11 cellular contexts compared by ENCODE assay signal in the genomic region with DNA sequence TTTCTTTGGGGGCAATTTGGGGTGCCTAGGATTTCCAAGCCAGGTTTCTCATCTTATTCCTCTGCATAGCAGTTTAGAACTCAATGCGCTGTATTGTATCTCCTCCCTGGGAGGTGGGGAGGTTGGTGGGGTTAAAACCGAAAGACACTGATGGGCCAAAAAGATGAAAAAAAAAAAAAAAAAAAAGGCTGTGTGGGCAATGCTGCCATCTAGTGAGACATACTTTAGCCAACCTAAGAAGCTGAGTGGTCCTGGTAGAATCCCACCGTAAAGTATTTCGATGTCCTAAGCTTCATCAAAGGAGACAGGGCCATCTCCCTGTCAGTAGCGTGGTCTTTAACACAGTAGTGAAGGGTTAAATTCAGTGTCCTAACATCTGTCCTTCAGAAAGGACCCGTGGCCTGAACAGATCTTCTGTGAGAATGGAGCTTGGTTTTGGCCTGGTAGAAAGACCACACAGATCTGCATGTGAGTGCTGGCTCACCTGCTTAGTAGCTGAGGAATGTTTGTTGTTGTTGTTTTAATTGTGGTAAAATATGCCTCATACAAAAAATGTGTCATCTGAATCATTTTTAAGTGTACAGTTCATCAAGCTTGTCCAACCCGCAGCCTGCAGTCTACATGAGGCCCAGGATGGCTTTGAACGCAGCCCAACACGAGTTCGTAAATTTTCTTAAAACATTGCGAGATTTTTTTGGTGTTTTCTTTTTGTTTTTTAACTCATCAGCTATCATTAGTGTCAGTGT.
DNase-seq lines count a peak whose midpoint lies in the region; ATAC-seq, FAIRE-seq and TF ChIP-seq lines count a peak whose summit lies in the region.
"Had no signal": no experiment of that assay in that cellular context is flagged by ENCODE, and none has a peak within 500 bp of the region (broad histone marks: within the 10 kb centered on the region; RNA-seq: fewer than 3 reads in every experiment).

No MANE protein-coding gene starts in this region.

- H3K4me1 ChIP-seq in astrocyte (ENCODE audit: insufficient read depth, low read length) (no peaks in the 10 kb centered on the region), MM.1S (ENCODE audit: low read length) (no peaks in the 10 kb centered on the region)

- H3K79me2 ChIP-seq in astrocyte (ENCODE audit: insufficient read depth, low read length) (no peaks in the 10 kb centered on the region), MM.1S (ENCODE audit: low read length) (no peaks in the 10 kb centered on the region)

- no peak overlapping the region for H3K4me2 ChIP-seq in astrocyte (ENCODE audit: low read length)
- no peak overlapping the region for H3K4me2 ChIP-seq in MM.1S (ENCODE audit: low read depth, low read length)

- no peaks in the 10 kb centered on the region for H3F3A ChIP-seq in MM.1S (ENCODE audit: insufficient read depth, low read length)

- CTCF ChIA-PET in HEK293T (lab: Yijun Ruan, JAX), result interaction anchor here (0.6 to 1.2 kb wide), 5 partner anchors 30 to 620 kb away, joined by 3 to 7 read pairs (median 5); no protein-coding TSS in a partner anchor

- H3K9me3 ChIP-seq in astrocyte (ENCODE audit: insufficient read depth, low read depth, low read length), result no peaks in the 10 kb centered on the region
- no peaks in the 10 kb centered on the region for H3K9me3 ChIP-seq in MM.1S (replicated peaks; ENCODE audit: insufficient read depth, low read length)
- H3K9me3 ChIP-seq: SJSA1 had no signal

- no peak overlapping the region for H3K27ac ChIP-seq in astrocyte (ENCODE audit: low read depth, low read length)
- H3K27ac ChIP-seq in MM.1S (ENCODE audit: low read length), result no peak overlapping the region
- H3K27ac ChIP-seq: SJSA1 had no signal

- ATAC-seq in GM21825 (IDR thresholded peaks at IDR 0.05; ENCODE audit: unreplicated experiment) (no peak), HG03378 (IDR thresholded peaks at IDR 0.05; ENCODE audit: unreplicated experiment) (no peak)

- no peaks in the 10 kb centered on the region for H3K27me3 ChIP-seq in astrocyte (ENCODE audit: insufficient read depth, low read length)
- no peaks in the 10 kb centered on the region for H3K27me3 ChIP-seq in MM.1S (replicated peaks; ENCODE audit: insufficient read depth, low read length)
- H3K27me3 ChIP-seq: SJSA1 had no signal

- no peaks in the 10 kb centered on the region for H3K9me2 ChIP-seq in MM.1S (replicated peaks; ENCODE audit: insufficient read depth, low read length)

- no peak overlapping the region for H3K4me3 ChIP-seq in astrocyte (ENCODE audit: insufficient read depth, low read depth, low read length)
- H3K4me3 ChIP-seq in MM.1S (ENCODE audit: low read length), result no peak overlapping the region
- H3K4me3 ChIP-seq: SJSA1 had no signal

- no peak overlapping the region for H3K9ac ChIP-seq in astrocyte (ENCODE audit: low read length)
- no peak overlapping the region for H3K9ac ChIP-seq in MM.1S (ENCODE audit: low read length)

- no peaks in the 10 kb centered on the region for H3K9me3 Mint-ChIP-seq in astrocyte (ENCODE audit: unreplicated experiment)

- H4K20me1 ChIP-seq in astrocyte (ENCODE audit: insufficient read depth, low read length) (no peaks in the 10 kb centered on the region), MM.1S (ENCODE audit: insufficient read depth, low read length) (no peaks in the 10 kb centered on the region)

- peaks cover 8% of the 10 kb centered on the region for H3K27me3 Mint-ChIP-seq in astrocyte (ENCODE audit: low read depth, unreplicated experiment)

- H3K4me1 Mint-ChIP-seq in astrocyte (ENCODE audit: low read depth, unreplicated experiment), result peaks cover 6% of the 10 kb centered on the region

- DNase-seq in AG20443 (ENCODE audit: low spot score) (peak; percentile 38), HEK293T (ENCODE audit: extremely low spot score) (peak; percentile 15), astrocyte (ENCODE audit: low read depth) (no peak), left kidney (ENCODE audit: low read depth, low spot score) (peak; percentile 62), CD1c-positive myeloid dendritic cell (ENCODE audit: extremely low spot score) (no peak), MM.1S (no peak)
- DNase-seq: caudate nucleus had no signal

- no peak overlapping the region for H2AFZ ChIP-seq in astrocyte (ENCODE audit: low read depth, low read length)
- no peak overlapping the region for H2AFZ ChIP-seq in MM.1S (ENCODE audit: low read length)

- peaks cover 9% of the 10 kb centered on the region for H3K36me3 Mint-ChIP-seq in astrocyte (ENCODE audit: low read depth, unreplicated experiment)

- TF ChIP-seq CTCF in astrocyte (IDR thresholded peaks at IDR 0.05; ENCODE audit: insufficient read depth, low read depth, low read length) (peak; percentile 34), MM.1S (IDR thresholded peaks at IDR 0.05; ENCODE audit: low read length) (no peak)

- H3K36me3 ChIP-seq in astrocyte (ENCODE audit: insufficient read depth, low read length) (no peaks in the 10 kb centered on the region), MM.1S (replicated peaks; ENCODE audit: insufficient read depth, low read length) (no peaks in the 10 kb centered on the region)
- H3K36me3 ChIP-seq: SJSA1 had no signal

- peak; percentile 45 for FAIRE-seq in astrocyte (lab: Jason Lieb, UNC)
- FAIRE-seq: G401.6 had no signal

- no peak overlapping the region for H3K4me3 Mint-ChIP-seq in astrocyte (ENCODE audit: unreplicated experiment)

- no peak overlapping the region for H3K27ac Mint-ChIP-seq in astrocyte (ENCODE audit: unreplicated experiment)

- POLR2A ChIA-PET in HEK293T (lab: Yijun Ruan, JAX), result no interaction called here

TF ChIP-seq in HEK293T, 16 proteins besides CTCF, POLR2A, EP300 and RAD21:
- TF ChIP-seq ZNF384 (IDR thresholded peaks at IDR 0.05) (peak; percentile 92), L3MBTL2 (conservative IDR thresholded peaks at IDR 0.05) (no peak)

Comparison
In these comparisons a context has a peak if more than half of its experiments do, and no peak if none do; other contexts are left out.
1. DNase-seq: peak in AG20443 (single experiment), HEK293T (single experiment) and left kidney (single experiment); none in astrocyte (single experiment), CD1c-positive myeloid dendritic cell (single experiment) and MM.1S (single experiment).